Comparison of ENCODE assay signal across 28 cellular contexts in genomic region chr3:185632996-185633395, GRCh38. TPM values are rescaled to one million over a fixed set of nuclear protein-coding genes. Genes with fewer than 3 reads are reported as not detected.
A peak's percentile ranks its signal among the peaks of the same experiment; 100 is the strongest.
DNase-seq lines count a peak whose midpoint lies in the region; ATAC-seq, FAIRE-seq and TF ChIP-seq lines count a peak whose summit lies in the region.
"Had no signal": no experiment of that assay in that cellular context is flagged by ENCODE, and none has a peak within 500 bp of the region (broad histone marks: within the 10 kb centered on the region; RNA-seq: fewer than 3 reads in every experiment).

No MANE protein-coding gene starts in this region.

- H3K27me3 ChIP-seq in lower lobe of right lung (ENCODE audit: low read depth), result no peaks in the 10 kb centered on the region

- H3K4me3 Mint-ChIP-seq in activated naive CD8-positive, alpha-beta T cell treated with anti-CD3 and anti-CD28 coated beads for 36 hours, result no peak overlapping the region
- H3K4me3 Mint-ChIP-seq in activated naive CD8-positive, alpha-beta T cell treated with anti-CD3 and anti-CD28 coated beads, Interleukin-2, amount 50 U/mL, for 24 hours, result no peak overlapping the region
- H3K4me3 Mint-ChIP-seq in T-helper 17 cell, result no peak overlapping the region
- H3K4me3 Mint-ChIP-seq: CD8-positive, alpha-beta T cell had no signal

- DNase-seq in activated naive CD8-positive, alpha-beta T cell treated with anti-CD3 and anti-CD28 coated beads for 36 hours, result peak; percentile 9
- DNase-seq in activated naive CD8-positive, alpha-beta T cell treated with anti-CD3 and anti-CD28 coated beads, Interleukin-2, amount 50 U/mL, for 24 hours, result no peak
- DNase-seq in GM19239 (ENCODE audit: insufficient read length, low spot score) (no peak), lower lobe of right lung (no peak), T-helper 17 cell (no peak)
- peak; percentile 27 for DNase-seq in Jurkat, Clone E6-1 (ENCODE audit: low read depth, low spot score)
- DNase-seq: C1 segment of cervical spinal cord; CD8-positive, alpha-beta T cell; DMS 273 treated with DMSO at 0.1 percent for 48 hours; DMS79; EL; GDM1; HCEC 1CT; Kasumi-1; MV-4-11; NCI-H1105; NCI-H1436 treated with DMSO at 0.1 percent for 48 hours; NCI-H187 treated with DMSO at 0.1 percent for 48 hours; NCI-H2171 treated with DMSO at 0.1 percent for 48 hours; NCI-H345; NCI-H510A treated with DMSO at 0.1 percent for 48 hours; NCI-H774; SIG-M5 had no signal

- H3K4me1 ChIP-seq in lower lobe of right lung, result peaks cover 24% of the 10 kb centered on the region

- intact Hi-C loops in lower lobe of right lung (cut with DNase I), result no loop called here

- ATAC-seq in activated naive CD8-positive, alpha-beta T cell treated with anti-CD3 and anti-CD28 coated beads, Interleukin-2, amount 50 U/mL, for 24 hours, result no peak
- ATAC-seq in lower lobe of right lung (peak; percentile 30 to 51), T-helper 17 cell (no peak), HG03354 (IDR thresholded peaks at IDR 0.05; ENCODE audit: poor library complexity, severe bottlenecking, unreplicated experiment) (no peak), GM19452 (IDR thresholded peaks at IDR 0.05; ENCODE audit: unreplicated experiment) (no peak)
- ATAC-seq: CD8-positive, alpha-beta T cell; GM12878 had no signal

- FAIRE-seq in GM19239 (lab: Jason Lieb, UNC), result peak; percentile 8
- FAIRE-seq: GM12878, H1, RCC 7860 had no signal

- no peaks in the 10 kb centered on the region for H3K9me3 Mint-ChIP-seq in activated naive CD8-positive, alpha-beta T cell treated with anti-CD3 and anti-CD28 coated beads for 36 hours
- H3K9me3 Mint-ChIP-seq in activated naive CD8-positive, alpha-beta T cell treated with anti-CD3 and anti-CD28 coated beads, Interleukin-2, amount 50 U/mL, for 24 hours, result no peaks in the 10 kb centered on the region
- H3K9me3 Mint-ChIP-seq: CD8-positive, alpha-beta T cell had no signal

- H3K9me3 ChIP-seq in lower lobe of right lung (no peaks in the 10 kb centered on the region), T-helper 17 cell (ENCODE audit: control insufficient read depth, low read length, poor library complexity, severe bottlenecking) (no peaks in the 10 kb centered on the region)

- peaks cover 18% of the 10 kb centered on the region for H3K4me1 Mint-ChIP-seq in activated naive CD8-positive, alpha-beta T cell treated with anti-CD3 and anti-CD28 coated beads for 36 hours
- peaks cover 15% of the 10 kb centered on the region for H3K4me1 Mint-ChIP-seq in activated naive CD8-positive, alpha-beta T cell treated with anti-CD3 and anti-CD28 coated beads, Interleukin-2, amount 50 U/mL, for 24 hours
- H3K4me1 Mint-ChIP-seq in T-helper 17 cell, result peaks cover 2% of the 10 kb centered on the region

- H3K36me3 Mint-ChIP-seq in activated naive CD8-positive, alpha-beta T cell treated with anti-CD3 and anti-CD28 coated beads for 36 hours, result peaks cover 13% of the 10 kb centered on the region
- peaks cover 6% of the 10 kb centered on the region for H3K36me3 Mint-ChIP-seq in activated naive CD8-positive, alpha-beta T cell treated with anti-CD3 and anti-CD28 coated beads, Interleukin-2, amount 50 U/mL, for 24 hours (ENCODE audit: low read depth)
- peaks cover 5% of the 10 kb centered on the region for H3K36me3 Mint-ChIP-seq in T-helper 17 cell (ENCODE audit: low read depth)

- TF ChIP-seq CTCF in lower lobe of right lung (IDR thresholded peaks at IDR 0.05), result no peak

- no peak overlapping the region for H3K4me3 ChIP-seq in Jurkat, Clone E6-1 (ENCODE audit: low read length)
- no peak overlapping the region for H3K4me3 ChIP-seq in lower lobe of right lung
- H3K4me3 ChIP-seq: GM12878 had no signal

- peaks cover 13% of the 10 kb centered on the region for H3K36me3 ChIP-seq in lower lobe of right lung

- H3K27me3 Mint-ChIP-seq in activated naive CD8-positive, alpha-beta T cell treated with anti-CD3 and anti-CD28 coated beads for 36 hours, result no peaks in the 10 kb centered on the region
- H3K27me3 Mint-ChIP-seq in activated naive CD8-positive, alpha-beta T cell treated with anti-CD3 and anti-CD28 coated beads, Interleukin-2, amount 50 U/mL, for 24 hours, result no peaks in the 10 kb centered on the region
- peaks cover 7% of the 10 kb centered on the region for H3K27me3 Mint-ChIP-seq in T-helper 17 cell

- peak overlapping the region; percentile 61 for H3K27ac Mint-ChIP-seq in activated naive CD8-positive, alpha-beta T cell treated with anti-CD3 and anti-CD28 coated beads for 36 hours
- no peak overlapping the region for H3K27ac Mint-ChIP-seq in activated naive CD8-positive, alpha-beta T cell treated with anti-CD3 and anti-CD28 coated beads, Interleukin-2, amount 50 U/mL, for 24 hours
- H3K27ac Mint-ChIP-seq in T-helper 17 cell, result no peak overlapping the region
- H3K27ac Mint-ChIP-seq: CD8-positive, alpha-beta T cell had no signal

- no peak overlapping the region for H3K27ac ChIP-seq in lower lobe of right lung

RNA-seq across cellular contexts. Expression of gene SENP2, which starts 46.9 kb away (rescaled TPM):
- 10 to 100 TPM; 35.2 to 36.4 TPM for total RNA-seq in activated naive CD8-positive, alpha-beta T cell treated with anti-CD3 and anti-CD28 coated beads for 36 hours
- 31.2 TPM for polyA plus RNA-seq in Jurkat, Clone E6-1 (2012; ENCODE audit: insufficient read depth, insufficient read length)
- 36.5 TPM for total RNA-seq in lower lobe of right lung
- 10 to 100 TPM; 48.5 to 64.6 TPM for total RNA-seq in T-helper 17 cell

Comparison
In these comparisons a context has a peak if more than half of its experiments do, and no peak if none do; other contexts are left out.
1. DNase-seq: peak in activated naive CD8-positive, alpha-beta T cell treated with anti-CD3 and anti-CD28 coated beads for 36 hours (single experiment) and Jurkat, Clone E6-1 (single experiment); none in activated naive CD8-positive, alpha-beta T cell treated with anti-CD3 and anti-CD28 coated beads, Interleukin-2, amount 50 U/mL, for 24 hours (single experiment), GM19239 (single experiment), lower lobe of right lung (single experiment) and T-helper 17 cell (0 of 3).
2. ATAC-seq: peak in lower lobe of right lung (2 of 2); none in activated naive CD8-positive, alpha-beta T cell treated with anti-CD3 and anti-CD28 coated beads, Interleukin-2, amount 50 U/mL, for 24 hours (single experiment), T-helper 17 cell (single experiment), HG03354 (single experiment) and GM19452 (single experiment).